15 cellular contexts compared by ENCODE assay signal in genomic region chr13:50323440-50324070, GRCh38.
DNase-seq lines count a peak whose midpoint lies in the region; ATAC-seq and TF ChIP-seq lines count a peak whose summit lies in the region.
"Had no signal": no experiment of that assay in that cellular context is flagged by ENCODE, and none has a peak within 500 bp of the region (broad histone marks: within the 10 kb centered on the region; RNA-seq: fewer than 3 reads in every experiment).

No MANE protein-coding gene starts in this region.

- H3K36me3 ChIP-seq in mesendoderm (ENCODE audit: control insufficient read depth, insufficient read depth, low read length): no peaks in the 10 kb centered on the region
- H3K36me3 ChIP-seq: esophagus muscularis mucosa, WERI-Rb-1 had no signal

- no peak overlapping the region for H3K9ac ChIP-seq in mesendoderm (ENCODE audit: low read length)

- no peaks in the 10 kb centered on the region for H3K9me3 ChIP-seq in right cardiac atrium (ENCODE audit: control insufficient read depth, low read length)
- H3K9me3 ChIP-seq: esophagus muscularis mucosa had no signal

- no peak overlapping the region for H3K4me3 Mint-ChIP-seq in chondrocyte (ENCODE audit: unreplicated experiment)
- H3K4me3 Mint-ChIP-seq: stimulated activated memory B cell treated with anti-CD40 and anti-IgM and Interleukin-4, amounts not matched to agents 10 μg/mL and 1 μg/mL and 100 μg/mL, for 72 hours had no signal

- no peak overlapping the region for H3K27ac ChIP-seq in mesendoderm (ENCODE audit: low read depth, low read length)
- no peak overlapping the region for H3K27ac ChIP-seq in right cardiac atrium (ENCODE audit: low read length)
- H3K27ac ChIP-seq: esophagus muscularis mucosa, WERI-Rb-1 had no signal

- no peak overlapping the region for H2BK120ac ChIP-seq in mesendoderm (ENCODE audit: low read depth, low read length)

- peaks cover 34% of the 10 kb centered on the region for H3K4me1 Mint-ChIP-seq in chondrocyte (ENCODE audit: low read depth)

- no CpG with 5 or more reads among the region's 3 CpGs for WGBS in mesendoderm (ENCODE audit: extremely low coverage, insufficient coverage, low lambda C conversion rate)
- 96% methylated on average over 3 of the region's 3 CpGs for WGBS in right cardiac atrium

- H3K56ac ChIP-seq in mesendoderm (ENCODE audit: low read length): no peak overlapping the region

- no peaks in the 10 kb centered on the region for H3K79me2 ChIP-seq in mesendoderm (ENCODE audit: control insufficient read depth, insufficient read depth, low read length)

- no peak overlapping the region for H3K4me2 ChIP-seq in mesendoderm (ENCODE audit: low read length)

- no peak overlapping the region for H2BK15ac ChIP-seq in mesendoderm (replicated peaks; ENCODE audit: low read depth)

- H3K18ac ChIP-seq in mesendoderm (ENCODE audit: low read length): no peak overlapping the region

- H3K27me3 Mint-ChIP-seq in chondrocyte (ENCODE audit: low read depth): no peaks in the 10 kb centered on the region
- H3K27me3 Mint-ChIP-seq: stimulated activated memory B cell treated with anti-CD40 and anti-IgM and Interleukin-4, amounts not matched to agents 10 μg/mL and 1 μg/mL and 100 μg/mL, for 72 hours had no signal

- H3K4ac ChIP-seq in mesendoderm (ENCODE audit: low read depth, low read length): no peak overlapping the region

- H3K36me3 Mint-ChIP-seq in chondrocyte (ENCODE audit: low read depth): no peaks in the 10 kb centered on the region
- H3K36me3 Mint-ChIP-seq: stimulated activated memory B cell treated with anti-CD40 and anti-IgM and Interleukin-4, amounts not matched to agents 10 μg/mL and 1 μg/mL and 100 μg/mL, for 72 hours had no signal

- no peaks in the 10 kb centered on the region for H3K79me1 ChIP-seq in mesendoderm (ENCODE audit: low read length)

- H3K4me3 ChIP-seq in mesendoderm (ENCODE audit: low read length) (no peak overlapping the region), right cardiac atrium (ENCODE audit: low read length) (no peak overlapping the region)
- H3K4me3 ChIP-seq: esophagus muscularis mucosa had no signal

- no peak for TF ChIP-seq CTCF in chondrocyte (IDR thresholded peaks at IDR 0.05)

- H4K8ac ChIP-seq in mesendoderm (ENCODE audit: low read depth, low read length): peak overlapping the region; percentile 56

- no peak overlapping the region for H4K5ac ChIP-seq in mesendoderm (ENCODE audit: low read length)

- H3K4me1 ChIP-seq in mesendoderm (ENCODE audit: control insufficient read depth, low read depth, low read length) (no peaks in the 10 kb centered on the region), right cardiac atrium (ENCODE audit: control insufficient read depth, insufficient read depth, low read length) (no peaks in the 10 kb centered on the region)
- H3K4me1 ChIP-seq: esophagus muscularis mucosa had no signal

- H3K27me3 ChIP-seq in mesendoderm (ENCODE audit: insufficient read depth, low read length, poor library complexity): no peaks in the 10 kb centered on the region
- no peaks in the 10 kb centered on the region for H3K27me3 ChIP-seq in right cardiac atrium (ENCODE audit: control insufficient read depth, insufficient read depth)
- H3K27me3 ChIP-seq: esophagus muscularis mucosa had no signal

- peaks cover 16% of the 10 kb centered on the region for H3K9me3 Mint-ChIP-seq in chondrocyte (ENCODE audit: low read depth)

- peak; percentile 45 for DNase-seq in COLO829 (ENCODE audit: low spot score)
- DNase-seq in LHCN-M2 (ENCODE audit: low read depth): peak; percentile 86
- no peak for DNase-seq in chondrocyte (ENCODE audit: low spot score)
- DNase-seq in mesendoderm: no peak
- DNase-seq in superior temporal gyrus (ENCODE audit: extremely low spot score): no peak
- DNase-seq in MV-4-11 (lab: John Stamatoyannopoulos, UW): no peak
- DNase-seq in left colon: no peak
- no peak for DNase-seq in right cardiac atrium
- DNase-seq: Calu3, Karpas-422, occipital lobe, Right ventricle myocardium superior, WERI-Rb-1 had no signal

- no peak overlapping the region for H3K23ac ChIP-seq in mesendoderm (ENCODE audit: low read length)

- no peak overlapping the region for H2BK5ac ChIP-seq in mesendoderm (ENCODE audit: low read length)

- H2AK5ac ChIP-seq in mesendoderm (ENCODE audit: low read length): no peak overlapping the region

- peak overlapping the region; percentile 33 for H3K27ac Mint-ChIP-seq in chondrocyte (ENCODE audit: unreplicated experiment)
- H3K27ac Mint-ChIP-seq: stimulated activated memory B cell treated with anti-CD40 and anti-IgM and Interleukin-4, amounts not matched to agents 10 μg/mL and 1 μg/mL and 100 μg/mL, for 72 hours had no signal

- no peak for ATAC-seq in left colon
- ATAC-seq in right cardiac atrium: no peak
- ATAC-seq: stimulated activated memory B cell treated with anti-CD40 and anti-IgM and Interleukin-4, amounts not matched to agents 10 μg/mL and 1 μg/mL and 100 μg/mL, for 72 hours had no signal

- intact Hi-C loops in left colon (cut with DNase I, micrococcal nuclease) (no loop called here), right cardiac atrium (cut with DNase I) (no loop called here)

Comparison
In these comparisons a context has a peak if more than half of its experiments do, and no peak if none do; other contexts are left out.
1. DNase-seq: peak in COLO829 (single experiment) and LHCN-M2 (single experiment); none in chondrocyte (single experiment), mesendoderm (single experiment), superior temporal gyrus (single experiment), MV-4-11 (single experiment), left colon (0 of 2) and right cardiac atrium (0 of 3).